Comparison of ENCODE assay signal across 1 cellular context in genomic region chr12:16520328-16520727, GRCh38.
TF ChIP-seq lines count a peak whose summit lies in the region.

No MANE protein-coding gene starts in this region.

TF ChIP-seq in IMR-90, 13 proteins besides CTCF, POLR2A, EP300 and RAD21:
- TF ChIP-seq MAZ (IDR thresholded peaks at IDR 0.05; ENCODE audit: borderline replicate concordance, low read depth, low read length) (no peak), BHLHE40 (IDR thresholded peaks at IDR 0.05; ENCODE audit: low read depth, low read length) (no peak), RCOR1 (IDR thresholded peaks at IDR 0.05; ENCODE audit: insufficient replicate concordance, low read length) (no peak), SMC3 (IDR thresholded peaks at IDR 0.05; ENCODE audit: low read depth, low read length) (no peak), NFE2L2 (IDR thresholded peaks at IDR 0.05; ENCODE audit: low read depth, low read length) (no peak), MAFK (IDR thresholded peaks at IDR 0.05; ENCODE audit: low read depth, low read length) (no peak), MXI1 (IDR thresholded peaks at IDR 0.05; ENCODE audit: borderline replicate concordance, low read depth, low read length) (no peak)
